Comparison of ENCODE assay signal across 1 cellular context in genomic region chr2:83221258-83221657, GRCh38.
TF ChIP-seq lines count a peak whose summit lies in the region.

No MANE protein-coding gene starts in this region.

TF ChIP-seq in HepG2, 621 proteins besides CTCF, POLR2A, EP300 and RAD21 (continued from another document):
- TF ChIP-seq, protein P1, sequence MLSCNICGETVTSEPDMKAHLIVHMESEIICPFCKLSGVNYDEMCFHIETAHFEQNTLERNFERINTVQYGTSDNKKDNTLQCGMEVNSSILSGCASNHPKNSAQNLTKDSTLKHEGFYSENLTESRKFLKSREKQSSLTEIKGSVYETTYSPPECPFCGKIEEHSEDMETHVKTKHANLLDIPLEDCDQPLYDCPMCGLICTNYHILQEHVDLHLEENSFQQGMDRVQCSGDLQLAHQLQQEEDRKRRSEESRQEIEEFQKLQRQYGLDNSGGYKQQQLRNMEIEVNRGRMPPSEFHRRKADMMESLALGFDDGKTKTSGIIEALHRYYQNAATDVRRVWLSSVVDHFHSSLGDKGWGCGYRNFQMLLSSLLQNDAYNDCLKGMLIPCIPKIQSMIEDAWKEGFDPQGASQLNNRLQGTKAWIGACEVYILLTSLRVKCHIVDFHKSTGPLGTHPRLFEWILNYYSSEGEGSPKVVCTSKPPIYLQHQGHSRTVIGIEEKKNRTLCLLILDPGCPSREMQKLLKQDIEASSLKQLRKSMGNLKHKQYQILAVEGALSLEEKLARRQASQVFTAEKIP (CRISPR knock-in tag; IDR thresholded peaks at IDR 0.05; ENCODE audit: borderline replicate concordance) = no peak
- peak; percentile 63 for TF ChIP-seq CEBPG (CRISPR knock-in tag; IDR thresholded peaks at IDR 0.05)
- TF ChIP-seq ZMYM3 (CRISPR knock-in tag; IDR thresholded peaks at IDR 0.05) = no peak
- TF ChIP-seq ZNF800 (CRISPR knock-in tag; IDR thresholded peaks at IDR 0.05) = no peak
- no peak for TF ChIP-seq MIXL1 (CRISPR knock-in tag; IDR thresholded peaks at IDR 0.05)
